Comparison of ENCODE assay signal across 8 cellular contexts in the genomic region with DNA sequence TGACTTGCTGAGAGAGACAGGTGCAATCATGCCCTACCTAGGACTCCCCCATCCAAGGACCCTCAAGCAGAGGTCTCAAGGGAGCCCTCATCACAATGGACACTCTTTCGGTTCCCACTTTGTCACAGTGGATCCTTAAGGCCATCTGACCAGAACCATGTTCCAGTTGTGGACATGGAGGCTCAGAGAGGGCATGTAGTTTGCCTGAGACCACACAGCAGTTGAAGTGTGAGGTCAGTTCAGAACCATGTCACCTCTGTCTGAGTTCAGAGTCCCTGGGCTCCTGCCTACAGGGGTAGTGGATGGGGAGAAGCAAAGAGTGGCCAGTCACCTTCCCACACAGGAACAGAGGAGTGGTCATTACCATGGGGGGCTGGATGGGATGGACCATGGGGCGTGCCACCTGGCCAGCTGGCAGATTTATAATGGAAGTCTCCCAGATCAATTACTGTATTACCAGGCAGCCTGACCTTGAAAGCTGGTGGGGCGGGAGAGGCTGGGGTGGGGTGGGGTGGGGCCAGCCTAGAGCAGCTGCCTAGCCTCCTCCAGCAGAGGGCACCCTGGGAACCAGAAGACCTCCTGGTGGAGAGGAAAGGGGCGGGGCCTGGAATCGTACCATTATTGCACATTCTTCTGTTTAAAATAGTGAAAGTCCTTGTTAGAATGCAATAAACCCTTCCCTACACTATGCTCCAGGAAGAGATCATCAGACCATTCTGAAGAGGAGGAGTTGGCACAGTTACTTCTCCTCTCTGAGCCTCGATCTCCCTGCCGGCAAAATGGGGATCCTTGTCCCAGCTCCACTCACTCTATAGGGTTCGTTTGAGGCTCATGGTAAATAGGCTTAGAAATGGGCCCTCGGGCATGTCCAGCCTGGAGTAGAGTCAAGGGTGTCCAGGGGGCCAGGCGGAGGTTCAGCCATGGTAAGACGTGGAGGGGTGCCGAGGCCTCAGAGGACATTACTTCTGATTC. TPM values are rescaled to one million over a fixed set of nuclear protein-coding genes. Genes with fewer than 3 reads are reported as not detected.
DNase-seq lines count a peak whose midpoint lies in the region; ATAC-seq and TF ChIP-seq lines count a peak whose summit lies in the region.

No MANE protein-coding gene starts in this region.

- no peaks in the 10 kb centered on the region for H3K36me3 ChIP-seq in DND-41 (ENCODE audit: insufficient read depth, low read length)
- H3K36me3 ChIP-seq in PC-3 (ENCODE audit: low read depth, low read length) = no peaks in the 10 kb centered on the region
- H3K36me3 ChIP-seq in esophagus muscularis mucosa = no peaks in the 10 kb centered on the region

- intact Hi-C loops in PC-3 (cut with micrococcal nuclease) (no loop called here), esophagus muscularis mucosa (cut with DNase I) (no loop called here)

- H3K9ac ChIP-seq in DND-41 (ENCODE audit: low read depth, low read length) (no peak overlapping the region), PC-3 (ENCODE audit: low read length) (no peak overlapping the region)

- TF ChIP-seq EP300 in esophagus muscularis mucosa (IDR thresholded peaks at IDR 0.05) = no peak

- DNase-seq in DND-41 = peak; percentile 70
- DNase-seq in HFFc6 = peak; percentile 48
- DNase-seq in PC-3 = peak; percentile 60
- peak; percentile 17 to 54 for DNase-seq in dermis microvascular lymphatic vessel endothelial cell (ENCODE audit: low read depth in 2 of 2)
- DNase-seq in neural crest cell (ENCODE audit: low read depth, low spot score) = peak; percentile 56
- no peak for DNase-seq in esophagus muscularis mucosa (ENCODE audit: extremely low spot score)

- ATAC-seq in DND-41 (ENCODE audit: insufficient read depth, low read depth) (peak; percentile 81; the same call in 2 of the 3 replicates), PC-3 (peak; percentile 60), GM19455 (IDR thresholded peaks at IDR 0.05; ENCODE audit: unreplicated experiment) (no peak), HG03442 (IDR thresholded peaks at IDR 0.05; ENCODE audit: unreplicated experiment) (no peak)

- no peaks in the 10 kb centered on the region for H3K4me1 Mint-ChIP-seq in HFFc6 (ENCODE audit: low read depth)
- no peaks in the 10 kb centered on the region for H3K4me1 Mint-ChIP-seq in neural crest cell

- CTCF ChIA-PET in PC-3 (lab: Charles Lee) = no interaction called here

- no peaks in the 10 kb centered on the region for H3F3A ChIP-seq in PC-3 (ENCODE audit: low read length, unreplicated experiment)

- TF ChIP-seq CTCF in DND-41 (IDR thresholded peaks at IDR 0.05; ENCODE audit: borderline replicate concordance, extremely low read depth, low read length, poor library complexity, severe bottlenecking) = peak; percentile 52
- TF ChIP-seq CTCF in HFFc6 (IDR thresholded peaks at IDR 0.05) = peak; percentile 76
- TF ChIP-seq CTCF in PC-3 (conservative IDR thresholded peaks at IDR 0.05; ENCODE audit: low read depth, low read length) = peak; percentile 42
- peak; percentile 69 for TF ChIP-seq CTCF in neural crest cell (conservative IDR thresholded peaks at IDR 0.05)
- TF ChIP-seq CTCF in esophagus muscularis mucosa (IDR thresholded peaks at IDR 0.05) = peak in 1 of 3 experiments; percentile 19

- no TSS peak for BruUV-seq in PC-3 (replicated peaks; lab: Mats Ljungman, UMichigan)

- H3K4me1 ChIP-seq in DND-41 (ENCODE audit: insufficient read depth, low read length) = no peaks in the 10 kb centered on the region
- H3K4me1 ChIP-seq in PC-3 (ENCODE audit: insufficient read depth, low read length) = no peaks in the 10 kb centered on the region
- no peaks in the 10 kb centered on the region for H3K4me1 ChIP-seq in esophagus muscularis mucosa

- H3K36me3 Mint-ChIP-seq in HFFc6 (ENCODE audit: low read depth) (no peaks in the 10 kb centered on the region), neural crest cell (ENCODE audit: low read depth) (no peaks in the 10 kb centered on the region)

- WGBS in esophagus muscularis mucosa = 58% methylated on average over 11 of the region's 12 CpGs

- H3K27me3 ChIP-seq in DND-41 (ENCODE audit: insufficient read depth, low read length, poor library complexity) (peaks cover 24% of the 10 kb centered on the region), PC-3 (ENCODE audit: low read length) (no peaks in the 10 kb centered on the region), esophagus muscularis mucosa (peaks cover 0 to 87% (median 0%) of the 10 kb centered on the region in 4 donors)

- peaks cover 5% of the 10 kb centered on the region; the same call in 1 of the 2 replicates for H4K20me1 ChIP-seq in DND-41 (ENCODE audit: insufficient read depth, low read length)
- no peaks in the 10 kb centered on the region for H4K20me1 ChIP-seq in PC-3 (ENCODE audit: low read length)

- no peaks in the 10 kb centered on the region for H3K9me2 ChIP-seq in PC-3 (replicated peaks; ENCODE audit: low read length)

- POLR2A ChIA-PET in PC-3 (lab: Charles Lee; ENCODE audit: unreplicated experiment) = no interaction called here

- H2AFZ ChIP-seq in DND-41 (ENCODE audit: low read depth, low read length) (no peak overlapping the region), PC-3 (ENCODE audit: low read length) (no peak overlapping the region)

- H3K4me3 Mint-ChIP-seq in HFFc6 (no peak overlapping the region), neural crest cell (no peak overlapping the region)

- H3K9me3 Mint-ChIP-seq in HFFc6 = no peaks in the 10 kb centered on the region
- no peaks in the 10 kb centered on the region for H3K9me3 Mint-ChIP-seq in neural crest cell

- H3K9me3 ChIP-seq in DND-41 (ENCODE audit: insufficient read depth, low read length, severe bottlenecking) = no peaks in the 10 kb centered on the region
- no peaks in the 10 kb centered on the region for H3K9me3 ChIP-seq in PC-3 (ENCODE audit: low read length)
- H3K9me3 ChIP-seq in esophagus muscularis mucosa = no peaks in the 10 kb centered on the region

- H3K27me3 Mint-ChIP-seq in HFFc6 (ENCODE audit: insufficient read depth) (peaks cover 67% of the 10 kb centered on the region), neural crest cell (ENCODE audit: low read depth) (peaks cover 2% of the 10 kb centered on the region)

- no peak overlapping the region for H3K27ac Mint-ChIP-seq in HFFc6
- H3K27ac Mint-ChIP-seq in neural crest cell (ENCODE audit: unreplicated experiment) = no peak overlapping the region

- no peaks in the 10 kb centered on the region for H3K79me2 ChIP-seq in DND-41 (ENCODE audit: insufficient read depth, low read length)
- no peaks in the 10 kb centered on the region for H3K79me2 ChIP-seq in PC-3 (ENCODE audit: low read length)

- no peak overlapping the region for H3K4me2 ChIP-seq in DND-41 (ENCODE audit: insufficient read depth, low read length)
- H3K4me2 ChIP-seq in PC-3 (ENCODE audit: low read length) = no peak overlapping the region

- no peak for TF ChIP-seq POLR2A in esophagus muscularis mucosa (IDR thresholded peaks at IDR 0.05; ENCODE audit: low read depth)

- H3K4me3 ChIP-seq in DND-41 (ENCODE audit: low read depth in 1 of 2, low read length in 2 of 2) (no peak overlapping the region), PC-3 (ENCODE audit: low read length) (no peak overlapping the region), esophagus muscularis mucosa (no peak overlapping the region)

- H3K27ac ChIP-seq in DND-41 (ENCODE audit: low read length) = no peak overlapping the region
- H3K27ac ChIP-seq in PC-3 (ENCODE audit: low read length) = no peak overlapping the region
- H3K27ac ChIP-seq in esophagus muscularis mucosa (replicated peaks in 1 of 4) = no peak overlapping the region

RNA-seq across cellular contexts. Expression of gene LINGO1, which starts 26.9 kb away (rescaled TPM):
- total RNA-seq in HFFc6 (2021; fragmentation: NEBNext Ultra II Directional; extraction: Animal tissue kit (Norgen Biotek cat#: 25700)) = under 1 TPM in 2 of 6 experiments, not detected in 4; 0.09 to 0.11 TPM
- total RNA-seq in PC-3 (2014; rRNA removed) (not detected in 2 replicates), dermis microvascular lymphatic vessel endothelial cell (0.13 TPM in 2 replicates), neural crest cell (31.0 and 36.8 TPM in 2 replicates), esophagus muscularis mucosa (1 to 10 TPM in 2 of 4 donors, under 1 TPM in 1, not detected in 1; 0.83 to 2.2 (median 1.0) TPM)

Comparison
In these comparisons a context has a peak if more than half of its experiments do, and no peak if none do; other contexts are left out.
1. ATAC-seq: peak in DND-41 (single experiment) and PC-3 (single experiment); none in GM19455 (single experiment) and HG03442 (single experiment).
2. RNA of gene LINGO1, which starts 26.9 kb away (total RNA-seq): 31.0 to 36.8 TPM in neural crest cell; 0.83 to 2.2 TPM in esophagus muscularis mucosa, 0.13 TPM in dermis microvascular lymphatic vessel endothelial cell, 0.09 to 0.11 TPM in HFFc6 and not detected in PC-3; every median in the first group is over 10 times any median in the second.